In genomic region chr7:94149776-94150545, GRCh38 we compare ENCODE assay signal across 19 cellular contexts.
"Had no signal": no experiment of that assay in that cellular context is flagged by ENCODE, and none has a peak within 500 bp of the region (broad histone marks: within the 10 kb centered on the region; RNA-seq: fewer than 3 reads in every experiment).

No MANE protein-coding gene starts in this region.

- DNase-seq: activated CD4-positive, alpha-beta memory T cell treated with anti-CD3 and anti-CD28 coated beads for 36 hours; activated CD4-positive, alpha-beta T cell treated with anti-CD3 and anti-CD28 coated beads for 36 hours; activated CD8-positive, alpha-beta memory T cell treated with anti-CD3 and anti-CD28 coated beads, Interleukin-2, amount 10 ng/mL, durations not matched to agents 7 days and 5 days; activated naive CD4-positive, alpha-beta T cell treated with anti-CD3 and anti-CD28 coated beads for 36 hours; activated T-cell treated with anti-CD3 and anti-CD28 coated beads, Interleukin-2, amount 50 U/mL, for 1 hour; glutamatergic neuron; lower lobe of right lung; midbrain; naive B cell; T-cell; T-helper 9 cell; tibial artery had no signal

- H3K27me3 ChIP-seq: ascending aorta, cardiac muscle cell, neural progenitor cell, tibial artery had no signal

- FAIRE-seq: urothelium cell line had no signal

- ATAC-seq: activated CD4-positive, alpha-beta T cell treated with anti-CD3 and anti-CD28 coated beads for 36 hours; activated CD8-positive, alpha-beta memory T cell treated with anti-CD3 and anti-CD28 coated beads, Interleukin-2, amount 10 ng/mL, durations not matched to agents 7 days and 5 days; lower lobe of right lung; stimulated activated memory B cell treated with anti-CD40 and anti-IgM and Interleukin-4, amounts not matched to agents 10 μg/mL and 1 μg/mL and 100 μg/mL, for 72 hours; T-cell had no signal

- H2AFZ ChIP-seq: neural progenitor cell, parathyroid adenoma had no signal

- H3K4me1 ChIP-seq: ascending aorta, lower lobe of right lung, neural progenitor cell, parathyroid adenoma, tibial artery had no signal

- H3K27ac ChIP-seq: ascending aorta, cardiac muscle cell, lower lobe of right lung, neural progenitor cell, parathyroid adenoma, tibial artery, VCaP had no signal

- H3K4me3 ChIP-seq: ascending aorta, cardiac muscle cell, lower lobe of right lung, neural progenitor cell, tibial artery had no signal

- H3K79me2 ChIP-seq: parathyroid adenoma had no signal

- H3K9ac ChIP-seq: neural progenitor cell, parathyroid adenoma had no signal

- H3K36me3 ChIP-seq: ascending aorta, cardiac muscle cell, lower lobe of right lung, neural progenitor cell, tibial artery had no signal

- H3K9me3 ChIP-seq: ascending aorta, lower lobe of right lung, tibial artery had no signal

- H3K4me2 ChIP-seq: neural progenitor cell had no signal
